Comparison of ENCODE assay signal across 1 cellular context in the genomic region with DNA sequence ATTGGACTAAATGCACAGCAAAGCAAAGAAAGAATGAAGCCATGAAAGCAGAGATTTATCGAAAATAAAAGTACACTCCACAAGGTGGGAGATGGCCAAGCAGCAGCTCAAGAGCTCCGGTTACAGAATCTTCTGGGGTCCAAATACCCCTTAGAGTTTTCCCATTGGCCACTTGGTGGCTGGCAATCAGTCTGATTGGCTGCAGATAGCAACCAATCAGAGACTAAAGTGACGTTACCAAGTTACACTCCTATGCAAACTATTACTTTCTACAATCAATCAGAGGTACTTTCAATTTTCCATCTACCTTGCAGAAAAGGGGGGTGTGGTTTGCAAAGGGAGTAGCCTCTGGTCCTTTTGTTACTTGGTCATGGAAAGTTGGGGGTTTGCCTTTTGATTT.
TF ChIP-seq lines count a peak whose summit lies in the region.

No MANE protein-coding gene starts in this region.

TF ChIP-seq in GM23338, 12 proteins besides CTCF, POLR2A, EP300 and RAD21 (continued from another document):
- TF ChIP-seq ZNF462 (CRISPR knock-in tag; IDR thresholded peaks at IDR 0.05) (no peak), NANOG (IDR thresholded peaks at IDR 0.05; ENCODE audit: borderline replicate concordance) (no peak)
- TF ChIP-seq, protein P1, sequence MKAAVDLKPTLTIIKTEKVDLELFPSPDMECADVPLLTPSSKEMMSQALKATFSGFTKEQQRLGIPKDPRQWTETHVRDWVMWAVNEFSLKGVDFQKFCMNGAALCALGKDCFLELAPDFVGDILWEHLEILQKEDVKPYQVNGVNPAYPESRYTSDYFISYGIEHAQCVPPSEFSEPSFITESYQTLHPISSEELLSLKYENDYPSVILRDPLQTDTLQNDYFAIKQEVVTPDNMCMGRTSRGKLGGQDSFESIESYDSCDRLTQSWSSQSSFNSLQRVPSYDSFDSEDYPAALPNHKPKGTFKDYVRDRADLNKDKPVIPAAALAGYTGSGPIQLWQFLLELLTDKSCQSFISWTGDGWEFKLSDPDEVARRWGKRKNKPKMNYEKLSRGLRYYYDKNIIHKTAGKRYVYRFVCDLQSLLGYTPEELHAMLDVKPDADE (IDR thresholded peaks at IDR 0.05), result no peak
